ENCODE assay signal across 10 cellular contexts in the genomic region with DNA sequence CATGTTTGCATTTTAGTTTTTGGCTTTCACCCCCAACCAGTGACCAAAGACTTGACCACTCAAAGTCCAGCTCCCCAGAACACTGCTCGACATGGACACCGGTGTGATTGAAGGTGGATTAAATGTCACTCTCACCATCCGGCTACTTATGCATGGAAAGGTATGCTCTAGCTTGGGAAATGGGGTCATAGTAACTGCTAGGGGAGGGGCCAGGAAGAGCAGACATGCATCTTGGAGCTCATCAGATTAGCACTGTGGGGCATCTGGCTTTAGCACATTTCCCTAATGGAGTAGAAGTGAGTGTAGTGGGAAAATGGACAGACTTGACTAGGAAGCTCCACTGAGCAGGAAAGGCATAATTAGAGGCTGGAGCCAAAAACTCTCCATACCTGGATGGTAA. TPM values are rescaled to one million over a fixed set of nuclear protein-coding genes. Genes with fewer than 3 reads are reported as not detected.
DNase-seq lines count a peak whose midpoint lies in the region; ATAC-seq and TF ChIP-seq lines count a peak whose summit lies in the region.
"Had no signal": no experiment of that assay in that cellular context is flagged by ENCODE, and none has a peak within 500 bp of the region (broad histone marks: within the 10 kb centered on the region; RNA-seq: fewer than 3 reads in every experiment).

No MANE protein-coding gene starts in this region.

- DNase-seq in NCI-H82 treated with DMSO at 0.1 percent for 48 hours (lab: John Stamatoyannopoulos, UW; ENCODE audit: unreplicated experiment): peak; percentile 72
- no peak for DNase-seq in chondrocyte (ENCODE audit: low spot score)
- peak; percentile 28 for DNase-seq in neural progenitor cell (ENCODE audit: low spot score)
- no peak for DNase-seq in NCI-H1092 treated with DMSO at 0.1 percent for 48 hours (lab: John Stamatoyannopoulos, UW)
- DNase-seq in stimulated activated CD4-positive, alpha-beta T cell treated with anti-CD3 and anti-CD28 coated beads, Interleukin-12 subunit alpha, Interleukin-12 subunit beta, amount 100 ng/mL, for 4 hours: no peak
- DNase-seq: NCI-H1417, ovary had no signal

- H3K27me3 Mint-ChIP-seq in chondrocyte (ENCODE audit: low read depth) (no peaks in the 10 kb centered on the region), neural progenitor cell (ENCODE audit: insufficient read depth, low read depth) (peaks cover 8% of the 10 kb centered on the region)

- ATAC-seq in HG03045 (IDR thresholded peaks at IDR 0.05; ENCODE audit: unreplicated experiment): no peak

- peaks cover 72% of the 10 kb centered on the region for H4K20me1 ChIP-seq in neural progenitor cell (ENCODE audit: low read depth)

- H3K9me3 Mint-ChIP-seq in chondrocyte (ENCODE audit: low read depth): no peaks in the 10 kb centered on the region
- no peaks in the 10 kb centered on the region for H3K9me3 Mint-ChIP-seq in neural progenitor cell

- H3K4me3 Mint-ChIP-seq in chondrocyte (ENCODE audit: unreplicated experiment) (peak overlapping the region; percentile 97), neural progenitor cell (peak overlapping the region; percentile 98)

- H3K4me2 ChIP-seq in neural progenitor cell: peak overlapping the region; percentile 98

- H3K36me3 Mint-ChIP-seq in chondrocyte (ENCODE audit: low read depth) (peaks cover 30% of the 10 kb centered on the region), neural progenitor cell (peaks cover 42% of the 10 kb centered on the region)

- H3K4me1 Mint-ChIP-seq in chondrocyte (ENCODE audit: low read depth) (peaks cover 30% of the 10 kb centered on the region), neural progenitor cell (peaks cover 32% of the 10 kb centered on the region)

- H3K9me3 ChIP-seq in neural progenitor cell (ENCODE audit: low read depth): no peaks in the 10 kb centered on the region
- H3K9me3 ChIP-seq: ovary had no signal

- H3K79me2 ChIP-seq in neural progenitor cell (ENCODE audit: low read depth): peaks cover 76% of the 10 kb centered on the region

- H2AFZ ChIP-seq in neural progenitor cell (replicated peaks): no peak overlapping the region

- H3K27me3 ChIP-seq in neural progenitor cell: no peaks in the 10 kb centered on the region
- H3K27me3 ChIP-seq: ovary had no signal

- peaks cover 88% of the 10 kb centered on the region for H3F3A ChIP-seq in neural progenitor cell (ENCODE audit: low read depth)

- peak overlapping the region; percentile 24 for H3K27ac ChIP-seq in neural progenitor cell
- H3K27ac ChIP-seq: ovary had no signal

- peaks cover 30% of the 10 kb centered on the region for H3K36me3 ChIP-seq in neural progenitor cell
- H3K36me3 ChIP-seq: ovary had no signal

- H3K9ac ChIP-seq in neural progenitor cell: no peak overlapping the region

- peak overlapping the region; percentile 86 for H3K4me3 ChIP-seq in neural progenitor cell
- H3K4me3 ChIP-seq: ovary had no signal

- no peak for TF ChIP-seq CTCF in chondrocyte (IDR thresholded peaks at IDR 0.05)
- TF ChIP-seq CTCF in neural progenitor cell (IDR thresholded peaks at IDR 0.05): no peak

- H3K27ac Mint-ChIP-seq in chondrocyte (ENCODE audit: unreplicated experiment): peak overlapping the region; percentile 63
- no peak overlapping the region for H3K27ac Mint-ChIP-seq in neural progenitor cell

- TF ChIP-seq POLR2A in GM19099 (IDR thresholded peaks at IDR 0.05; ENCODE audit: extremely low read depth, insufficient read length, low read depth): peak; percentile 14

- peaks cover 39% of the 10 kb centered on the region for H3K4me1 ChIP-seq in neural progenitor cell

RNA-seq across cellular contexts. Expression of a gene that starts 2.8 kb away (rescaled TPM):
- 601 to 638 TPM (median 611 TPM) in 3 replicates for total RNA-seq in chondrocyte
- total RNA-seq in neural progenitor cell (ENCODE audit: low replicate concordance): 403 and 435 TPM in 2 replicates

RNA-seq across cellular contexts. Expression of a gene that starts 13.2 kb away (rescaled TPM):
- total RNA-seq in chondrocyte: 96.2 to 110 TPM (median 102 TPM) in 3 replicates
- total RNA-seq in neural progenitor cell (ENCODE audit: low replicate concordance): 52.2 and 67.2 TPM in 2 replicates

RNA-seq across cellular contexts. Expression of a gene that starts 31.1 kb away (rescaled TPM):
- total RNA-seq in chondrocyte (not detected in 3 replicates), neural progenitor cell (ENCODE audit: low replicate concordance) (0.34 TPM in 1 of 2 replicates, not detected in the other)
- total RNA-seq: RPMI7951 had no signal

RNA-seq across cellular contexts. Expression of a gene that starts 44.5 kb away (rescaled TPM):
- total RNA-seq in chondrocyte (25.5 to 30.6 TPM (median 26.9 TPM) in 3 replicates), neural progenitor cell (ENCODE audit: low replicate concordance) (17.2 and 24.5 TPM in 2 replicates)

RNA-seq across cellular contexts. Expression of a gene that starts 46.4 kb away (rescaled TPM):
- total RNA-seq in chondrocyte (23.5 to 34.0 TPM (median 24.1 TPM) in 3 replicates), neural progenitor cell (ENCODE audit: low replicate concordance) (32.4 and 72.4 TPM in 2 replicates)

Comparison
In these comparisons a context has a peak if more than half of its experiments do, and no peak if none do; other contexts are left out.
1. DNase-seq: peak in NCI-H82 treated with DMSO at 0.1 percent for 48 hours (single experiment) and neural progenitor cell (single experiment); none in chondrocyte (single experiment), NCI-H1092 treated with DMSO at 0.1 percent for 48 hours (single experiment) and stimulated activated CD4-positive, alpha-beta T cell treated with anti-CD3 and anti-CD28 coated beads, Interleukin-12 subunit alpha, Interleukin-12 subunit beta, amount 100 ng/mL, for 4 hours (single experiment).